28 cellular contexts compared by ENCODE assay signal in genomic region chr10:86837663-86838062, GRCh38.
"Had no signal": no experiment of that assay in that cellular context is flagged by ENCODE, and none has a peak within 500 bp of the region (broad histone marks: within the 10 kb centered on the region; RNA-seq: fewer than 3 reads in every experiment).

No MANE protein-coding gene starts in this region.

- H3K4me3 Mint-ChIP-seq: activated CD4-positive, alpha-beta memory T cell treated with anti-CD3 and anti-CD28 coated beads for 36 hours; activated naive CD4-positive, alpha-beta T cell treated with anti-CD3 and anti-CD28 coated beads for 36 hours; activated naive CD8-positive, alpha-beta T cell treated with anti-CD3 and anti-CD28 coated beads for 36 hours; activated T-helper 1 cell treated with anti-CD3 and anti-CD28 coated beads, Interleukin-12 subunit alpha, Interleukin-12 subunit beta, Interleukin-2, Interleukin-4 antibody, amounts not matched to agents 30 ng/mL and 10 ng/mL and 1 ng/mL, durations not matched to agents 14 hours and 24 hours and 36 hours; naive thymus-derived CD8-positive, alpha-beta T cell; T-helper 1 cell treated with Interleukin-12 subunit alpha and Interleukin-12 subunit beta and Interleukin-4 antibody, amounts not matched to agents 30 μg/mL and 1 μg/mL, for 36 hours had no signal

- H3K27me3 ChIP-seq: adrenal gland, body of pancreas, dorsolateral prefrontal cortex, ovary, suprapubic skin, tibial artery had no signal

- H3K27me3 Mint-ChIP-seq: activated CD4-positive, alpha-beta memory T cell treated with anti-CD3 and anti-CD28 coated beads for 36 hours; activated naive CD8-positive, alpha-beta T cell treated with anti-CD3 and anti-CD28 coated beads for 36 hours had no signal

- H3K27ac Mint-ChIP-seq: activated CD4-positive, alpha-beta memory T cell treated with anti-CD3 and anti-CD28 coated beads for 36 hours; activated naive CD4-positive, alpha-beta T cell treated with anti-CD3 and anti-CD28 coated beads for 36 hours; activated naive CD8-positive, alpha-beta T cell treated with anti-CD3 and anti-CD28 coated beads for 36 hours; activated T-helper 1 cell treated with anti-CD3 and anti-CD28 coated beads, Interleukin-12 subunit alpha, Interleukin-12 subunit beta, Interleukin-2, Interleukin-4 antibody, amounts not matched to agents 30 ng/mL and 10 ng/mL and 1 ng/mL, durations not matched to agents 14 hours and 24 hours and 36 hours; naive thymus-derived CD8-positive, alpha-beta T cell; T-helper 1 cell treated with Interleukin-12 subunit alpha and Interleukin-12 subunit beta and Interleukin-4 antibody, amounts not matched to agents 30 μg/mL and 1 μg/mL, for 36 hours had no signal

- H3K4me3 ChIP-seq: adrenal gland, body of pancreas, coronary artery, dorsolateral prefrontal cortex, ovary, psoas muscle, suprapubic skin, tibial artery had no signal

- DNase-seq: activated CD4-positive, alpha-beta memory T cell treated with anti-CD3 and anti-CD28 coated beads for 36 hours; activated CD4-positive, alpha-beta T cell treated with anti-CD3 and anti-CD28 coated beads for 48 hours; activated CD8-positive, alpha-beta memory T cell treated with anti-CD3 and anti-CD28 coated beads, Interleukin-2, amount 50 U/mL, for 4 hours; activated effector memory CD4-positive, alpha-beta T cell treated with anti-CD3 and anti-CD28 coated beads, Interleukin-2, amount 50 U/mL, for 16 hours; activated naive CD4-positive, alpha-beta T cell treated with anti-CD3 and anti-CD28 coated beads for 36 hours; activated naive CD8-positive, alpha-beta T cell treated with anti-CD3 and anti-CD28 coated beads for 36 hours; activated T-cell treated with anti-CD3 and anti-CD28 coated beads, Interleukin-2, amount 50 U/mL, for 1 hour; adrenal gland; aorta; body of pancreas; dorsolateral prefrontal cortex; effector memory CD4-positive, alpha-beta T cell; glutamatergic neuron; islet precursor cell; left ventricle myocardium superior; naive thymus-derived CD8-positive, alpha-beta T cell; ovary; psoas muscle; stimulated activated naive CD4-positive, alpha-beta T cell; T-helper 9 cell; tibial artery had no signal

- ATAC-seq: activated CD4-positive, CD25-positive, alpha-beta regulatory T cell treated with anti-CD3 and anti-CD28 coated beads, Interleukin-2, amount 50 U/mL, for 24 hours; body of pancreas; left ventricle myocardium superior; naive thymus-derived CD8-positive, alpha-beta T cell had no signal

- H3K36me3 ChIP-seq: adrenal gland, neutrophil, ovary, suprapubic skin had no signal

- H3K27ac ChIP-seq: adrenal gland, body of pancreas, coronary artery, dorsolateral prefrontal cortex, neutrophil, ovary, psoas muscle, suprapubic skin, tibial artery, VCaP had no signal

- H3K4me1 ChIP-seq: suprapubic skin had no signal

- H3K9me3 ChIP-seq: adrenal gland, body of pancreas, neutrophil, ovary, psoas muscle, suprapubic skin, tibial artery had no signal

- H3K9me3 Mint-ChIP-seq: activated CD4-positive, alpha-beta memory T cell treated with anti-CD3 and anti-CD28 coated beads for 36 hours; activated naive CD4-positive, alpha-beta T cell treated with anti-CD3 and anti-CD28 coated beads for 36 hours; activated naive CD8-positive, alpha-beta T cell treated with anti-CD3 and anti-CD28 coated beads for 36 hours; activated T-helper 1 cell treated with anti-CD3 and anti-CD28 coated beads, Interleukin-12 subunit alpha, Interleukin-12 subunit beta, Interleukin-2, Interleukin-4 antibody, amounts not matched to agents 30 ng/mL and 10 ng/mL and 1 ng/mL, durations not matched to agents 14 hours and 24 hours and 36 hours; naive thymus-derived CD8-positive, alpha-beta T cell; T-helper 1 cell treated with Interleukin-12 subunit alpha and Interleukin-12 subunit beta and Interleukin-4 antibody, amounts not matched to agents 30 μg/mL and 1 μg/mL, for 36 hours had no signal
